Comparison of ENCODE assay signal across 7 cellular contexts in the genomic region with DNA sequence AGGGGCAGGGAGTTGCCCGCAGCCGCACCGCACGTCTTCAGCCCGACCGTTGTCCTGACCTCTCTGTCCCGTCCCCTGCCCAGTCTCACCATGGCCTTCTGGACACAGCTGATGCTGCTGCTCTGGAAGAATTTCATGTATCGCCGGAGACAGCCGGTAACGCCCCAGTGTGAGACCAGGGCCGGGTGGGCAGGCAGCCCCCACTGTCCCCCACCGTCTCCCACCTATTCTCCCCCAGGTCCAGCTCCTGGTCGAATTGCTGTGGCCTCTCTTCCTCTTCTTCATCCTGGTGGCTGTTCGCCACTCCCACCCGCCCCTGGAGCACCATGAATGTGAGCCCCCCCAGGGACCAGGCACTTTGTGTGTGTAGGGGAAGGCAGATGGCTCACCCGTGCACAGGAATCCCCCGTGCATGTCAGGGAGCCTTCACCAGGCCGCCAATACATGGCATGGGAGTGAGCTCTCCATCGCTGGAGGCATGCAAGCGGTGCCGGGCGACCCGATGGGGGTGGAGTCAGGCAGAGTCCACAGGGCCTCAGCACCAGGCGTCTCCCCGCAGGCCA. TPM values are rescaled to one million over a fixed set of nuclear protein-coding genes. Genes with fewer than 3 reads are reported as not detected.
DNase-seq lines count a peak whose midpoint lies in the region; ATAC-seq and TF ChIP-seq lines count a peak whose summit lies in the region.

No MANE protein-coding gene starts in this region.

- H3K36me3 ChIP-seq in right atrium auricular region: peaks cover 9% of the 10 kb centered on the region
- H3K36me3 ChIP-seq in spleen: peaks cover 0 to 71% (median 28%) of the 10 kb centered on the region in 6 donors
- H3K36me3 ChIP-seq in aorta (ENCODE audit: control insufficient read depth in 1 of 2, insufficient read depth in 2 of 2, low read length in 1 of 2): peaks cover 0 to 2% of the 10 kb centered on the region in 2 donors

- CTCF ChIA-PET in activated B cell treated with CpG ODN at 0.5 μM for 24 hours (lab: Charles Lee): no interaction called here

- peak overlapping the region; percentile 36 to 55 for H3K4me3 ChIP-seq in right atrium auricular region
- H3K4me3 ChIP-seq in spleen: peak overlapping the region in 7 of 8 donors; percentile 56 to 92 (median 71)
- no peak overlapping the region for H3K4me3 ChIP-seq in aorta (ENCODE audit: low read length in 2 of 2)

- peaks cover 7% of the 10 kb centered on the region for H3K36me3 Mint-ChIP-seq in HFFc6 (ENCODE audit: low read depth)
- peaks cover 48% of the 10 kb centered on the region for H3K36me3 Mint-ChIP-seq in activated B cell treated with CpG ODN at 0.5 μM for 24 hours (ENCODE audit: low read depth)

- POLR2A ChIA-PET in activated B cell treated with CpG ODN at 0.5 μM for 24 hours (lab: Charles Lee): interaction anchor here (0.6 to 9.9 kb wide), 15 partner anchors 9 to 325 kb away, joined by 3 to 365 read pairs (median 6); a partner anchor contains a TSS

- H3K27ac ChIP-seq in right atrium auricular region (peak overlapping the region in 1 of 2 donors; percentile 1), spleen (peak overlapping the region in 6 of 8 donors; percentile 84 to 94 (median 88)), aorta (ENCODE audit: low read depth in 1 of 2, low read length in 2 of 2) (no peak overlapping the region)

- H3K4me3 Mint-ChIP-seq in HFFc6 (peak overlapping the region; percentile 91), activated B cell treated with CpG ODN at 0.5 μM for 24 hours (peak overlapping the region; percentile 98)

- H3K4me1 ChIP-seq in right atrium auricular region (peaks cover 0 to 30% of the 10 kb centered on the region in 2 donors), spleen (peaks cover 38 to 75% (median 58%) of the 10 kb centered on the region in 6 donors), aorta (ENCODE audit: control insufficient read depth in 1 of 2, insufficient read depth in 2 of 2, low read length in 2 of 2) (no peaks in the 10 kb centered on the region)

- no peak for DNase-seq in HFFc6
- no peak for DNase-seq in activated B cell treated with CpG ODN at 0.5 μM for 24 hours
- DNase-seq in right atrium auricular region (ENCODE audit: low spot score): no peak
- DNase-seq in spleen: peak; percentile 85
- no peak for DNase-seq in KG1 (lab: John Stamatoyannopoulos, UW)
- no peak for DNase-seq in stimulated activated naive CD4-positive, alpha-beta T cell treated with Interleukin-2 at 50 U/mL for 16 hours (lab: John Stamatoyannopoulos, UW)
- no peak for DNase-seq in aorta

- H3K9me3 Mint-ChIP-seq in HFFc6: peaks cover 12% of the 10 kb centered on the region; the same call in 1 of the 2 replicates
- no peaks in the 10 kb centered on the region for H3K9me3 Mint-ChIP-seq in activated B cell treated with CpG ODN at 0.5 μM for 24 hours

- intact Hi-C loops in activated B cell treated with CpG ODN at 0.5 μM for 24 hours (cut with micrococcal nuclease): loop anchor here (1.0 to 2.0 kb wide), 3 partner anchors 15 to 20 kb away; a partner anchor contains a TSS
- intact Hi-C loops in spleen (cut with DNase I; ENCODE audit: low total_unique reads): no loop called here
- intact Hi-C loops in aorta (cut with DNase I): loop anchor here (5.0 kb wide), 1 partner anchor 56 kb away; a partner anchor contains a TSS

- 45 to 50% (median 46%) methylated on average over 25 to 26 of the region's 26 CpGs for WGBS in spleen, 5 donors
- 36% methylated on average over 26 of the region's 26 CpGs for WGBS in aorta, 2 donors

- no peak for TF ChIP-seq POLR2A in spleen (IDR thresholded peaks at IDR 0.05)

- H3K27ac Mint-ChIP-seq in HFFc6 (peak overlapping the region; percentile 49; the same call in 1 of the 2 replicates), activated B cell treated with CpG ODN at 0.5 μM for 24 hours (peak overlapping the region; percentile 96)

- no peaks in the 10 kb centered on the region for H3K27me3 ChIP-seq in right atrium auricular region
- H3K27me3 ChIP-seq in spleen (replicated peaks in 1 of 7): no peaks in the 10 kb centered on the region
- no peaks in the 10 kb centered on the region for H3K27me3 ChIP-seq in aorta (ENCODE audit: control insufficient read depth in 1 of 2, insufficient read depth in 2 of 2, low read length in 1 of 2)

- H3K9me3 ChIP-seq in right atrium auricular region (no peaks in the 10 kb centered on the region), spleen (no peaks in the 10 kb centered on the region), aorta (ENCODE audit: control insufficient read depth, low read length) (no peaks in the 10 kb centered on the region)

- TF ChIP-seq CTCF in HFFc6 (IDR thresholded peaks at IDR 0.05) (no peak), activated B cell treated with CpG ODN at 0.5 μM for 24 hours (IDR thresholded peaks at IDR 0.05) (no peak), right atrium auricular region (IDR thresholded peaks at IDR 0.05) (no peak), spleen (IDR thresholded peaks at IDR 0.05 in 8 of 11, conservative IDR thresholded peaks at IDR 0.05 in 3 of 11) (no peak)

- ATAC-seq in activated B cell treated with CpG ODN at 0.5 μM for 24 hours (ENCODE audit: low read depth): no peak
- ATAC-seq in aorta (ENCODE audit: low FRiP score): no peak

- H3K4me1 Mint-ChIP-seq in HFFc6 (ENCODE audit: low read depth) (peaks cover 36% of the 10 kb centered on the region), activated B cell treated with CpG ODN at 0.5 μM for 24 hours (peaks cover 53% of the 10 kb centered on the region)

- H3K27me3 Mint-ChIP-seq in HFFc6 (ENCODE audit: insufficient read depth) (peaks cover 30% of the 10 kb centered on the region), activated B cell treated with CpG ODN at 0.5 μM for 24 hours (no peaks in the 10 kb centered on the region)

RNA-seq across cellular contexts. Expression of a gene that starts 1.4 kb away (rescaled TPM):
- total RNA-seq in HFFc6 (2021; fragmentation: NEBNext Ultra II Directional; extraction: Animal tissue kit (Norgen Biotek cat#: 25700)): 1 to 10 TPM; 4.6 to 8.1 (median 6.6) TPM
- 164 and 188 TPM in 2 replicates for total RNA-seq in activated B cell treated with CpG ODN at 0.5 μM for 24 hours
- 1 to 10 TPM; 4.8 to 5.9 TPM for total RNA-seq in right atrium auricular region
- total RNA-seq in spleen: 100 to 1,000 TPM in 3 of 7 donors, 10 to 100 TPM in 4; 64.6 to 162 (median 94.7) TPM
- polyA plus RNA-seq in spleen: 100 to 1,000 TPM in 2 of 3 donors, 10 to 100 TPM in 1; 67.5 to 197 (median 152) TPM
- 10 to 100 TPM in 1 of 2 donors, 1 to 10 TPM in 1; 9.5 to 20.6 TPM for total RNA-seq in aorta
- polyA plus RNA-seq in aorta: 1 to 10 TPM; 1.9 to 7.6 TPM

RNA-seq across cellular contexts. Expression of a gene that starts 14.9 kb away (rescaled TPM):
- 100 to 1,000 TPM; 483 to 579 (median 507) TPM for total RNA-seq in HFFc6 (2021; fragmentation: NEBNext Ultra II Directional; extraction: Animal tissue kit (Norgen Biotek cat#: 25700))
- total RNA-seq in activated B cell treated with CpG ODN at 0.5 μM for 24 hours: 352 and 371 TPM in 2 replicates
- total RNA-seq in right atrium auricular region: 10 to 100 TPM; 47.8 to 48.5 TPM
- 100 to 1,000 TPM; 102 to 296 (median 233) TPM for total RNA-seq in spleen
- polyA plus RNA-seq in spleen: 100 to 1,000 TPM; 126 to 147 (median 140) TPM
- total RNA-seq in aorta: 100 to 1,000 TPM; 142 to 185 TPM
- polyA plus RNA-seq in aorta: 100 to 1,000 TPM in 1 of 2 donors, 10 to 100 TPM in 1; 53.2 to 141 TPM

RNA-seq across cellular contexts. Expression of a gene that starts 20.0 kb away (rescaled TPM):
- not detected for total RNA-seq in HFFc6 (2021; fragmentation: NEBNext Ultra II Directional; extraction: Animal tissue kit (Norgen Biotek cat#: 25700))
- not detected in 2 replicates for total RNA-seq in activated B cell treated with CpG ODN at 0.5 μM for 24 hours
- total RNA-seq in right atrium auricular region: not detected
- not detected for total RNA-seq in spleen
- not detected for polyA plus RNA-seq in spleen
- total RNA-seq in aorta: not detected
- not detected for polyA plus RNA-seq in aorta

RNA-seq across cellular contexts. Expression of a gene that starts 20.4 kb away (rescaled TPM):
- 100 to 1,000 TPM; 127 to 164 (median 149) TPM for total RNA-seq in HFFc6 (2021; fragmentation: NEBNext Ultra II Directional; extraction: Animal tissue kit (Norgen Biotek cat#: 25700))
- total RNA-seq in activated B cell treated with CpG ODN at 0.5 μM for 24 hours: 223 and 257 TPM in 2 replicates
- total RNA-seq in right atrium auricular region: 100 to 1,000 TPM; 129 to 170 TPM
- 100 to 1,000 TPM; 187 to 275 (median 240) TPM for total RNA-seq in spleen
- polyA plus RNA-seq in spleen: 100 to 1,000 TPM; 172 to 560 (median 460) TPM
- 100 to 1,000 TPM; 118 to 142 TPM for total RNA-seq in aorta
- 100 to 1,000 TPM in 1 of 2 donors, 10 to 100 TPM in 1; 50.1 to 434 TPM for polyA plus RNA-seq in aorta

RNA-seq across cellular contexts. Expression of a gene that starts 25.6 kb away (rescaled TPM):
- under 1 TPM; 0.28 to 0.74 (median 0.60) TPM for total RNA-seq in HFFc6 (2021; fragmentation: NEBNext Ultra II Directional; extraction: Animal tissue kit (Norgen Biotek cat#: 25700))
- 266 and 312 TPM in 2 replicates for total RNA-seq in activated B cell treated with CpG ODN at 0.5 μM for 24 hours
- 10 to 100 TPM in 1 of 2 donors, 1 to 10 TPM in 1; 5.2 to 12.8 TPM for total RNA-seq in right atrium auricular region
- 100 to 1,000 TPM; 161 to 258 (median 237) TPM for total RNA-seq in spleen
- polyA plus RNA-seq in spleen: 100 to 1,000 TPM; 205 to 356 (median 329) TPM
- 10 to 100 TPM; 15.3 to 38.6 TPM for total RNA-seq in aorta
- 10 to 100 TPM in 1 of 2 donors, 1 to 10 TPM in 1; 7.4 to 21.8 TPM for polyA plus RNA-seq in aorta

Comparison
In these comparisons a context has a peak if more than half of its experiments do, and no peak if none do; other contexts are left out.
1. H3K27ac ChIP-seq: peak in spleen (6 of 8); none in aorta (0 of 2).
2. H3K4me3 ChIP-seq: peak in right atrium auricular region (2 of 2) and spleen (7 of 8); none in aorta (0 of 2).